In the genomic region with DNA sequence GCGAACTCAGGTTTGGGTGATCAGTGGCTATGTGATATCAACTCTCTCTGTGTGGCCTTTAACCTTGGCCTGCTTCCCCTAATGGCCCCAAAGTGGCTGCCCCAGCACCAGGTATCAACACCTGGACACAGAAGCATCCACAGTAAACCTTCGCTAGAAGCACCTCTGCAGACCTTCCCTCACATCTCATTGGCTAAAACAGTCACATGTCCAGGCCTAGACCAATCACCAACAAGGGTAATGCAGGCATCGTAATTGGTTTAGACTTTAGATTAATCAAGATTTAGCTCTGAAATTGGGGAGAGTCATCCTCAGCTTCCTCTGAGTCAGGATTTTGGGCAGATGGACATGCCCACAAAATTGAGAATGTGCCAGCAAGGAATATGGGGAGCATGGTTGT, we compare ENCODE assay signal across 3 cellular contexts.
TF ChIP-seq lines count a peak whose summit lies in the region.

No MANE protein-coding gene starts in this region.

TF ChIP-seq in A549, 52 proteins besides CTCF, POLR2A, EP300 and RAD21:
- TF ChIP-seq, protein P1, sequence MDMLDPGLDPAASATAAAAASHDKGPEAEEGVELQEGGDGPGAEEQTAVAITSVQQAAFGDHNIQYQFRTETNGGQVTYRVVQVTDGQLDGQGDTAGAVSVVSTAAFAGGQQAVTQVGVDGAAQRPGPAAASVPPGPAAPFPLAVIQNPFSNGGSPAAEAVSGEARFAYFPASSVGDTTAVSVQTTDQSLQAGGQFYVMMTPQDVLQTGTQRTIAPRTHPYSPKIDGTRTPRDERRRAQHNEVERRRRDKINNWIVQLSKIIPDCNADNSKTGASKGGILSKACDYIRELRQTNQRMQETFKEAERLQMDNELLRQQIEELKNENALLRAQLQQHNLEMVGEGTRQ (IDR thresholded peaks at IDR 0.05) = peak; percentile 37; the same call in 1 of the 2 replicates
- TF ChIP-seq, protein P2, sequence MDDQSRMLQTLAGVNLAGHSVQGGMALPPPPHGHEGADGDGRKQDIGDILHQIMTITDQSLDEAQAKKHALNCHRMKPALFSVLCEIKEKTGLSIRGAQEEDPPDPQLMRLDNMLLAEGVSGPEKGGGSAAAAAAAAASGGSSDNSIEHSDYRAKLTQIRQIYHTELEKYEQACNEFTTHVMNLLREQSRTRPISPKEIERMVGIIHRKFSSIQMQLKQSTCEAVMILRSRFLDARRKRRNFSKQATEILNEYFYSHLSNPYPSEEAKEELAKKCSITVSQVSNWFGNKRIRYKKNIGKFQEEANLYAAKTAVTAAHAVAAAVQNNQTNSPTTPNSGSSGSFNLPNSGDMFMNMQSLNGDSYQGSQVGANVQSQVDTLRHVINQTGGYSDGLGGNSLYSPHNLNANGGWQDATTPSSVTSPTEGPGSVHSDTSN (IDR thresholded peaks at IDR 0.05) = no peak
TF ChIP-seq in A549: peak in this region for 1.

TF ChIP-seq in IMR-90, 13 proteins besides CTCF, POLR2A, EP300 and RAD21:
- TF ChIP-seq MAZ (IDR thresholded peaks at IDR 0.05; ENCODE audit: borderline replicate concordance, low read depth, low read length) (no peak), RCOR1 (IDR thresholded peaks at IDR 0.05; ENCODE audit: insufficient replicate concordance, low read length) (no peak)
- TF ChIP-seq, protein P1 (IDR thresholded peaks at IDR 0.05; ENCODE audit: low read depth, low read length) = 0 out of 2 replicates have a peak, but pooled peaks have one; percentile 22

TF ChIP-seq in K562, 482 proteins besides CTCF, POLR2A, EP300 and RAD21:
- TF ChIP-seq MTA1 (IDR thresholded peaks at IDR 0.05; ENCODE audit: borderline replicate concordance) = no peak
- peak; percentile 31 for TF ChIP-seq RBM25 (IDR thresholded peaks at IDR 0.05; ENCODE audit: low read depth, low read length, severe bottlenecking)
- TF ChIP-seq, protein P1 (CRISPR knock-in tag; IDR thresholded peaks at IDR 0.05) = peak; percentile 68
- TF ChIP-seq NFYB (IDR thresholded peaks at IDR 0.05; ENCODE audit: extremely low read depth, insufficient read length) = peak; percentile 73
- TF ChIP-seq, protein P3, sequence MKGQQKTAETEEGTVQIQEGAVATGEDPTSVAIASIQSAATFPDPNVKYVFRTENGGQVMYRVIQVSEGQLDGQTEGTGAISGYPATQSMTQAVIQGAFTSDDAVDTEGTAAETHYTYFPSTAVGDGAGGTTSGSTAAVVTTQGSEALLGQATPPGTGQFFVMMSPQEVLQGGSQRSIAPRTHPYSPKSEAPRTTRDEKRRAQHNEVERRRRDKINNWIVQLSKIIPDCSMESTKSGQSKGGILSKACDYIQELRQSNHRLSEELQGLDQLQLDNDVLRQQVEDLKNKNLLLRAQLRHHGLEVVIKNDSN (CRISPR knock-in tag; IDR thresholded peaks at IDR 0.05) = peak; percentile 62
